1 cellular context compared by ENCODE assay signal in the genomic region with DNA sequence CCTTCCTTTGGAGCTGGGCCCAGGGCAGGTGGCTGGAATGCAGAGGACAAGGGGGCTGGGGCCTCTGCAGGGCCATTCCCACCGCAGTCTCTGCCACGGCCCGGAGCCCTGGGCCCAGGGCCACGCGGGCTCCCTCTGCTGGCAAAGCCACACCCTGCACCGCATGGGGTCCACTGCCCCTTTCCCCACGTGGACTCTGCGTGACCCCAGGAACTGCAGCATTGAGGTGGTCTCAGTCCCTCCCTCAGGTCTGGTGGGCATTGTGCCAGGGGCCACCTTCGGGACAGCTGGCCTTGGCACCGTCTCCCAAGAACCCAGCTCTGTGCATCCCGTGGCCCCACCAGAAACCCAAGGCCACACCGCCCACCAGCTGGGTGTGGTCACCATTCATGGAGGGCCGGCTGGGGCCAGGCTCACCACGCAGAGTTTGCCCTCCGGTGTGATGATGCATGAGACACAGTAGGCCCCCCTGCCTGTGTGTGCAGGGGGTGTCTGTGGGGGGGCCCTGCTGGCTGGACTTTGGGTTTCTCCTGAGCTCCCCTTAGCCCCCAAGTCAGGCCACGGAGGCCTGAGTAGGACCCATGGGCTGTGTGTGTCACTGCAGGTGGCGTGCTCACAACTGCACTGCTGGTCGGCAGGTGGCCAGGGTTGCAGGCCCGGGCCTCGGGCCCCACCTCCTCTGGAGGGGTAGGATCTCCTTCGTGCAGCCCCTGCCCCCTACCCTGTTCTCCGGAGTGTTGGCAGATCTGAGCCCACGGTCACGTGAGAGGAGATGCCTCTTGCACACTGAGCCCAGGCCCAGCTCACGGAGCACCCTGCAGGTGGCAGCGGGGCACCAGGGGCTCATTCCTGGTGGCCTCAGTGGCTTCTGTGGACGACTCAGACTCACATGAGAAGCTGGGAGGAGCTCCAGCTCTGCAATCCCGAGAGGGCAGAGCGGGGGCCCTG.
TF ChIP-seq lines count a peak whose summit lies in the region.

No MANE protein-coding gene starts in this region.

TF ChIP-seq in HepG2, 621 proteins besides CTCF, POLR2A, EP300 and RAD21 (continued from another document and continues in another):
- TF ChIP-seq, protein P1, sequence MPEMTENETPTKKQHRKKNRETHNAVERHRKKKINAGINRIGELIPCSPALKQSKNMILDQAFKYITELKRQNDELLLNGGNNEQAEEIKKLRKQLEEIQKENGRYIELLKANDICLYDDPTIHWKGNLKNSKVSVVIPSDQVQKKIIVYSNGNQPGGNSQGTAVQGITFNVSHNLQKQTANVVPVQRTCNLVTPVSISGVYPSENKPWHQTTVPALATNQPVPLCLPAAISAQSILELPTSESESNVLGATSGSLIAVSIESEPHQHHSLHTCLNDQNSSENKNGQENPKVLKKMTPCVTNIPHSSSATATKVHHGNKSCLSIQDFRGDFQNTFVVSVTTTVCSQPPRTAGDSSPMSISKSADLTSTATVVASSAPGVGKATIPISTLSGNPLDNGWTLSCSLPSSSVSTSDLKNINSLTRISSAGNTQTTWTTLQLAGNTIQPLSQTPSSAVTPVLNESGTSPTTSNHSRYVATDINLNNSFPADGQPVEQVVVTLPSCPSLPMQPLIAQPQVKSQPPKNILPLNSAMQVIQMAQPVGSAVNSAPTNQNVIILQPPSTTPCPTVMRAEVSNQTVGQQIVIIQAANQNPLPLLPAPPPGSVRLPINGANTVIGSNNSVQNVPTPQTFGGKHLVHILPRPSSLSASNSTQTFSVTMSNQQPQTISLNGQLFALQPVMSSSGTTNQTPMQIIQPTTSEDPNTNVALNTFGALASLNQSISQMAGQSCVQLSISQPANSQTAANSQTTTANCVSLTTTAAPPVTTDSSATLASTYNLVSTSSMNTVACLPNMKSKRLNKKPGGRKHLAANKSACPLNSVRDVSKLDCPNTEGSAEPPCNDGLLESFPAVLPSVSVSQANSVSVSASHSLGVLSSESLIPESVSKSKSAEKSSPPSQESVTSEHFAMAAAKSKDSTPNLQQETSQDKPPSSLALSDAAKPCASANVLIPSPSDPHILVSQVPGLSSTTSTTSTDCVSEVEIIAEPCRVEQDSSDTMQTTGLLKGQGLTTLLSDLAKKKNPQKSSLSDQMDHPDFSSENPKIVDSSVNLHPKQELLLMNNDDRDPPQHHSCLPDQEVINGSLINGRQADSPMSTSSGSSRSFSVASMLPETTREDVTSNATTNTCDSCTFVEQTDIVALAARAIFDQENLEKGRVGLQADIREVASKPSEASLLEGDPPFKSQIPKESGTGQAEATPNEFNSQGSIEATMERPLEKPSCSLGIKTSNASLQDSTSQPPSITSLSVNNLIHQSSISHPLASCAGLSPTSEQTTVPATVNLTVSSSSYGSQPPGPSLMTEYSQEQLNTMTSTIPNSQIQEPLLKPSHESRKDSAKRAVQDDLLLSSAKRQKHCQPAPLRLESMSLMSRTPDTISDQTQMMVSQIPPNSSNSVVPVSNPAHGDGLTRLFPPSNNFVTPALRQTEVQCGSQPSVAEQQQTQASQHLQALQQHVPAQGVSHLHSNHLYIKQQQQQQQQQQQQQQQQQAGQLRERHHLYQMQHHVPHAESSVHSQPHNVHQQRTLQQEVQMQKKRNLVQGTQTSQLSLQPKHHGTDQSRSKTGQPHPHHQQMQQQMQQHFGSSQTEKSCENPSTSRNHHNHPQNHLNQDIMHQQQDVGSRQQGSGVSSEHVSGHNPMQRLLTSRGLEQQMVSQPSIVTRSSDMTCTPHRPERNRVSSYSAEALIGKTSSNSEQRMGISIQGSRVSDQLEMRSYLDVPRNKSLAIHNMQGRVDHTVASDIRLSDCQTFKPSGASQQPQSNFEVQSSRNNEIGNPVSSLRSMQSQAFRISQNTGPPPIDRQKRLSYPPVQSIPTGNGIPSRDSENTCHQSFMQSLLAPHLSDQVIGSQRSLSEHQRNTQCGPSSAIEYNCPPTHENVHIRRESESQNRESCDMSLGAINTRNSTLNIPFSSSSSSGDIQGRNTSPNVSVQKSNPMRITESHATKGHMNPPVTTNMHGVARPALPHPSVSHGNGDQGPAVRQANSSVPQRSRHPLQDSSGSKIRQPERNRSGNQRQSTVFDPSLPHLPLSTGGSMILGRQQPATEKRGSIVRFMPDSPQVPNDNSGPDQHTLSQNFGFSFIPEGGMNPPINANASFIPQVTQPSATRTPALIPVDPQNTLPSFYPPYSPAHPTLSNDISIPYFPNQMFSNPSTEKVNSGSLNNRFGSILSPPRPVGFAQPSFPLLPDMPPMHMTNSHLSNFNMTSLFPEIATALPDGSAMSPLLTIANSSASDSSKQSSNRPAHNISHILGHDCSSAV (CRISPR knock-in tag; IDR thresholded peaks at IDR 0.05; ENCODE audit: borderline replicate concordance): no peak
- TF ChIP-seq REST (IDR thresholded peaks at IDR 0.05; ENCODE audit: borderline replicate concordance in 1 of 2, low read depth in 1 of 2, low read length in 2 of 2): no peak
- TF ChIP-seq ZKSCAN5 (CRISPR knock-in tag; IDR thresholded peaks at IDR 0.05): no peak
- TF ChIP-seq ATM (IDR thresholded peaks at IDR 0.05; ENCODE audit: borderline replicate concordance): no peak
- TF ChIP-seq, protein P2, sequence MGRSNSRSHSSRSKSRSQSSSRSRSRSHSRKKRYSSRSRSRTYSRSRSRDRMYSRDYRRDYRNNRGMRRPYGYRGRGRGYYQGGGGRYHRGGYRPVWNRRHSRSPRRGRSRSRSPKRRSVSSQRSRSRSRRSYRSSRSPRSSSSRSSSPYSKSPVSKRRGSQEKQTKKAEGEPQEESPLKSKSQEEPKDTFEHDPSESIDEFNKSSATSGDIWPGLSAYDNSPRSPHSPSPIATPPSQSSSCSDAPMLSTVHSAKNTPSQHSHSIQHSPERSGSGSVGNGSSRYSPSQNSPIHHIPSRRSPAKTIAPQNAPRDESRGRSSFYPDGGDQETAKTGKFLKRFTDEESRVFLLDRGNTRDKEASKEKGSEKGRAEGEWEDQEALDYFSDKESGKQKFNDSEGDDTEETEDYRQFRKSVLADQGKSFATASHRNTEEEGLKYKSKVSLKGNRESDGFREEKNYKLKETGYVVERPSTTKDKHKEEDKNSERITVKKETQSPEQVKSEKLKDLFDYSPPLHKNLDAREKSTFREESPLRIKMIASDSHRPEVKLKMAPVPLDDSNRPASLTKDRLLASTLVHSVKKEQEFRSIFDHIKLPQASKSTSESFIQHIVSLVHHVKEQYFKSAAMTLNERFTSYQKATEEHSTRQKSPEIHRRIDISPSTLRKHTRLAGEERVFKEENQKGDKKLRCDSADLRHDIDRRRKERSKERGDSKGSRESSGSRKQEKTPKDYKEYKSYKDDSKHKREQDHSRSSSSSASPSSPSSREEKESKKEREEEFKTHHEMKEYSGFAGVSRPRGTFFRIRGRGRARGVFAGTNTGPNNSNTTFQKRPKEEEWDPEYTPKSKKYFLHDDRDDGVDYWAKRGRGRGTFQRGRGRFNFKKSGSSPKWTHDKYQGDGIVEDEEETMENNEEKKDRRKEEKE (IDR thresholded peaks at IDR 0.05): no peak
- TF ChIP-seq GZF1 (CRISPR knock-in tag; IDR thresholded peaks at IDR 0.05): 0 out of 2 replicates have a peak, but pooled peaks have one; percentile 42
- 0 out of 2 replicates have a peak, but pooled peaks have one; percentile 26 for TF ChIP-seq ISL2 (CRISPR knock-in tag; IDR thresholded peaks at IDR 0.05)
- TF ChIP-seq ZNF24 (IDR thresholded peaks at IDR 0.05): no peak
- TF ChIP-seq, protein P3, sequence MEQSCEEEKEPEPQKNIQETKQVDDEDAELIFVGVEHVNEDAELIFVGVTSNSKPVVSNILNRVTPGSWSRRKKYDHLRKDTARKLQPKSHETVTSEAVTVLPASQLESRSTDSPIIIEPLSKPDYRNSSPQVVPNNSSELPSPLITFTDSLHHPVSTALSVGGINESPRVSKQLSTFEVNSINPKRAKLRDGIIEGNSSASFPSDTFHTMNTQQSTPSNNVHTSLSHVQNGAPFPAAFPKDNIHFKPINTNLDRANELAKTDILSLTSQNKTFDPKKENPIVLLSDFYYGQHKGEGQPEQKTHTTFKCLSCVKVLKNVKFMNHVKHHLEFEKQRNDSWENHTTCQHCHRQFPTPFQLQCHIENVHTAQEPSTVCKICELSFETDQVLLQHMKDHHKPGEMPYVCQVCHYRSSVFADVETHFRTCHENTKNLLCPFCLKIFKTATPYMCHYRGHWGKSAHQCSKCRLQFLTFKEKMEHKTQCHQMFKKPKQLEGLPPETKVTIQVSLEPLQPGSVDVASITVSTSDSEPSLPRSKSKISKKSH (CRISPR knock-in tag; IDR thresholded peaks at IDR 0.05; ENCODE audit: borderline replicate concordance): no peak
- peak; percentile 63; the same call in 1 of the 2 replicates for TF ChIP-seq ZNF747 (CRISPR knock-in tag; IDR thresholded peaks at IDR 0.05; ENCODE audit: borderline replicate concordance)
- TF ChIP-seq, protein P4, sequence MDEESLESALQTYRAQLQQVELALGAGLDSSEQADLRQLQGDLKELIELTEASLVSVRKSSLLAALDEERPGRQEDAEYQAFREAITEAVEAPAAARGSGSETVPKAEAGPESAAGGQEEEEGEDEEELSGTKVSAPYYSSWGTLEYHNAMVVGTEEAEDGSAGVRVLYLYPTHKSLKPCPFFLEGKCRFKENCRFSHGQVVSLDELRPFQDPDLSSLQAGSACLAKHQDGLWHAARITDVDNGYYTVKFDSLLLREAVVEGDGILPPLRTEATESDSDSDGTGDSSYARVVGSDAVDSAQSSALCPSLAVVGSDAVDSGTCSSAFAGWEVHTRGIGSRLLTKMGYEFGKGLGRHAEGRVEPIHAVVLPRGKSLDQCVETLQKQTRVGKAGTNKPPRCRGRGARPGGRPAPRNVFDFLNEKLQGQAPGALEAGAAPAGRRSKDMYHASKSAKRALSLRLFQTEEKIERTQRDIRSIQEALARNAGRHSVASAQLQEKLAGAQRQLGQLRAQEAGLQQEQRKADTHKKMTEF (CRISPR knock-in tag; IDR thresholded peaks at IDR 0.05): peak; percentile 88
- TF ChIP-seq ZNF263 (CRISPR knock-in tag; IDR thresholded peaks at IDR 0.05): peak; percentile 45; the same call in 1 of the 2 replicates
- TF ChIP-seq HMGXB3 (CRISPR knock-in tag; IDR thresholded peaks at IDR 0.05; ENCODE audit: borderline replicate concordance): no peak
- TF ChIP-seq GATA4 (IDR thresholded peaks at IDR 0.05; ENCODE audit: borderline replicate concordance, low read depth): no peak
- TF ChIP-seq RFXANK (CRISPR knock-in tag; IDR thresholded peaks at IDR 0.05): no peak
- no peak for TF ChIP-seq SIN3A (IDR thresholded peaks at IDR 0.05; ENCODE audit: borderline replicate concordance, low read depth, low read length)
- no peak for TF ChIP-seq PAF1 (CRISPR knock-in tag; IDR thresholded peaks at IDR 0.05)
- TF ChIP-seq SRSF1 (optimal IDR thresholded peaks at IDR 0.05; ENCODE audit: low read depth, low read length): peak; percentile 75
- TF ChIP-seq HNRNPUL1 (IDR thresholded peaks at IDR 0.05; ENCODE audit: low read depth, low read length): no peak
- TF ChIP-seq, protein P5, sequence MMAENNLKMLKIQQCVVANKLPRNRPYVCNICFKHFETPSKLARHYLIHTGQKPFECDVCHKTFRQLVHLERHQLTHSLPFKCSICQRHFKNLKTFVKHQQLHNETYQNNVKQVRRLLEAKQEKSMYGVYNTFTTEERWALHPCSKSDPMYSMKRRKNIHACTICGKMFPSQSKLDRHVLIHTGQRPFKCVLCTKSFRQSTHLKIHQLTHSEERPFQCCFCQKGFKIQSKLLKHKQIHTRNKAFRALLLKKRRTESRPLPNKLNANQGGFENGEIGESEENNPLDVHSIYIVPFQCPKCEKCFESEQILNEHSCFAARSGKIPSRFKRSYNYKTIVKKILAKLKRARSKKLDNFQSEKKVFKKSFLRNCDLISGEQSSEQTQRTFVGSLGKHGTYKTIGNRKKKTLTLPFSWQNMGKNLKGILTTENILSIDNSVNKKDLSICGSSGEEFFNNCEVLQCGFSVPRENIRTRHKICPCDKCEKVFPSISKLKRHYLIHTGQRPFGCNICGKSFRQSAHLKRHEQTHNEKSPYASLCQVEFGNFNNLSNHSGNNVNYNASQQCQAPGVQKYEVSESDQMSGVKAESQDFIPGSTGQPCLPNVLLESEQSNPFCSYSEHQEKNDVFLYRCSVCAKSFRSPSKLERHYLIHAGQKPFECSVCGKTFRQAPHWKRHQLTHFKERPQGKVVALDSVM (CRISPR knock-in tag; IDR thresholded peaks at IDR 0.05): peak; percentile 29; the same call in 1 of the 2 replicates
- TF ChIP-seq ZNF264 (CRISPR knock-in tag; IDR thresholded peaks at IDR 0.05): no peak
